In the genomic region with DNA sequence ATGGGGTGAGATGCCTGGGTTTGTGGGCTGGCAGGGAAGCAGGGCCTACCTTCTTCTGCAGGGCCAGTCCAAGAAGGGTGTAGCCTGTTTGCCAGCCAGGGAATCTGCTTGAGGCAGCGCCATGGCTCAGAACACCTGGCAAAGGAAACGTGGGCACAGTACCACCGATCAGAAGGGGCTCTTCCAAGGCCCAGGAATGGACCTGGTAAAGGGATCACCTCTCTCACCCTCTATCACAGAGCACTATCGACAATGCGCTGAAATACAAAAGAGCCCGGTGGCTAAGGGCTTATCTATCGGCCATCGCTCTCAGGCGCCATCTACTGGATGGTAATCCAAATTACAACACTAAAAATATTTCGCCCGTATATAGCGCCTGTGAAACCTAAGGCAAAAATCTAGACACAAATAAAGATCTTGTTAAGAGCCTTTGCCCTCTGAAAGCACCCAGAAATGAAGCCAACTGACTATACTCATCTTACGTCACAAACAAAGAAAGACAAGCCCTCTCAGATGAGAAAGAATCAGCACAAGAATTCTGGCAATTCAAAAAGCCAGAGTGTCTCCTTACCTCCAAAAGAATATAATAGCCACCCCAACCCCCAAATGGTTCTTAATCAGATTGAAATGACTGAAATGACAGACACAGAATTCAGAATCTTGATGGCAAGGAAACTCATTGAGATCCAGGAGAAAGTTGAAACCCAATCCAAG, we compare ENCODE assay signal across 8 cellular contexts.
DNase-seq lines count a peak whose midpoint lies in the region; ATAC-seq and TF ChIP-seq lines count a peak whose summit lies in the region.

No MANE protein-coding gene starts in this region.

- H3K9me3 Mint-ChIP-seq in endodermal cell (peaks cover 30% of the 10 kb centered on the region), progenitor cell of endocrine pancreas (ENCODE audit: low read depth) (peaks cover 24% of the 10 kb centered on the region)

- H3K4me1 ChIP-seq in endodermal cell (ENCODE audit: control insufficient read depth, insufficient read depth, low read length): no peaks in the 10 kb centered on the region

- H3K27me3 Mint-ChIP-seq in endodermal cell (ENCODE audit: insufficient read depth): peaks cover 5% of the 10 kb centered on the region
- H3K27me3 Mint-ChIP-seq in progenitor cell of endocrine pancreas: no peaks in the 10 kb centered on the region

- DNase-seq in activated CD8-positive, alpha-beta memory T cell treated with anti-CD3 and anti-CD28 coated beads for 24 hours: peak; percentile 61
- DNase-seq in activated CD8-positive, alpha-beta memory T cell treated with anti-CD3 and anti-CD28 coated beads, Interleukin-2, amount 50 U/mL, for 4 hours: no peak
- DNase-seq in T follicular helper cell (ENCODE audit: low read depth) (peak; percentile 3), endodermal cell (peak; percentile 79), progenitor cell of endocrine pancreas (ENCODE audit: low spot score, unreplicated experiment) (no peak), G401 (ENCODE audit: low spot score) (no peak)

- H3K4me3 ChIP-seq in endodermal cell (ENCODE audit: low read length): peak overlapping the region; percentile 35

- 42% methylated on average over 13 of the region's 13 CpGs; no CpG with 5 or more reads in 1 of the 2 experiments for WGBS in endodermal cell (ENCODE audit: insufficient coverage in 1 of 2, insufficient read length in 1 of 2), 2 experiments

- H3K27ac Mint-ChIP-seq in endodermal cell (no peak overlapping the region), progenitor cell of endocrine pancreas (no peak overlapping the region)

- H3K36me3 ChIP-seq in endodermal cell (ENCODE audit: control insufficient read depth, insufficient read depth, low read length): no peaks in the 10 kb centered on the region

- H3K9me3 ChIP-seq in endodermal cell (ENCODE audit: control insufficient read depth, low read length): peaks cover 28% of the 10 kb centered on the region

- TF ChIP-seq CTCF in endodermal cell (conservative IDR thresholded peaks at IDR 0.05) (peak; percentile 89), progenitor cell of endocrine pancreas (IDR thresholded peaks at IDR 0.05; ENCODE audit: unreplicated experiment) (peak; percentile 44)

- H3K36me3 Mint-ChIP-seq in endodermal cell (ENCODE audit: low read depth): peaks cover 7% of the 10 kb centered on the region
- no peaks in the 10 kb centered on the region for H3K36me3 Mint-ChIP-seq in progenitor cell of endocrine pancreas (ENCODE audit: insufficient read depth)

- H3K27ac ChIP-seq in endodermal cell (ENCODE audit: low read depth, low read length): no peak overlapping the region

- ATAC-seq in HG03103 (IDR thresholded peaks at IDR 0.05; ENCODE audit: low read depth, unreplicated experiment) (peak; percentile 63), GM19023 (IDR thresholded peaks at IDR 0.05; ENCODE audit: unreplicated experiment) (no peak)

- in situ Hi-C loops in G401 (cut with HindIII; ENCODE audit: low sequenced_read_pairs): no loop called here

- peaks cover 10% of the 10 kb centered on the region for H3K4me1 Mint-ChIP-seq in endodermal cell
- no peaks in the 10 kb centered on the region for H3K4me1 Mint-ChIP-seq in progenitor cell of endocrine pancreas (ENCODE audit: low read depth)

- no peaks in the 10 kb centered on the region for H3K27me3 ChIP-seq in endodermal cell (ENCODE audit: control insufficient read depth, insufficient read depth, low read length, poor library complexity, severe bottlenecking)

- H3K9ac ChIP-seq in endodermal cell (ENCODE audit: extremely low read depth, low read length, poor library complexity, severe bottlenecking): no peak overlapping the region

- H3K4me3 Mint-ChIP-seq in endodermal cell (no peak overlapping the region), progenitor cell of endocrine pancreas (ENCODE audit: low read depth) (no peak overlapping the region)

Comparison
In these comparisons a context has a peak if more than half of its experiments do, and no peak if none do; other contexts are left out.
1. DNase-seq: peak in activated CD8-positive, alpha-beta memory T cell treated with anti-CD3 and anti-CD28 coated beads for 24 hours (single experiment), T follicular helper cell (single experiment) and endodermal cell (single experiment); none in activated CD8-positive, alpha-beta memory T cell treated with anti-CD3 and anti-CD28 coated beads, Interleukin-2, amount 50 U/mL, for 4 hours (single experiment), progenitor cell of endocrine pancreas (single experiment) and G401 (single experiment).